Comparison of ENCODE assay signal across 32 cellular contexts in genomic region chr11:2747236-2748015, GRCh38. TPM values are rescaled to one million over a fixed set of nuclear protein-coding genes. Genes with fewer than 3 reads are reported as not detected.
DNase-seq lines count a peak whose midpoint lies in the region; ATAC-seq and TF ChIP-seq lines count a peak whose summit lies in the region.
"Had no signal": no experiment of that assay in that cellular context is flagged by ENCODE, and none has a peak within 500 bp of the region (broad histone marks: within the 10 kb centered on the region; RNA-seq: fewer than 3 reads in every experiment).

No MANE protein-coding gene starts in this region.

- H3K27me3 Mint-ChIP-seq in endodermal cell (ENCODE audit: insufficient read depth) (peaks cover 54% of the 10 kb centered on the region), neural progenitor cell (ENCODE audit: insufficient read depth, low read depth) (peaks cover 11% of the 10 kb centered on the region)
- H3K27me3 Mint-ChIP-seq: activated CD4-positive, alpha-beta T cell treated with anti-CD3 and anti-CD28 coated beads, Interleukin-2, amount 10 ng/mL, durations not matched to agents 7 days and 5 days; activated naive CD4-positive, alpha-beta T cell treated with anti-CD3 and anti-CD28 coated beads, Interleukin-2, amount 50 U/mL, for 24 hours had no signal

- H3K27ac ChIP-seq in mammary epithelial cell (ENCODE audit: insufficient read depth, low read depth, low read length), result no peak overlapping the region
- no peak overlapping the region for H3K27ac ChIP-seq in endodermal cell (ENCODE audit: low read depth, low read length)
- H3K27ac ChIP-seq in neural progenitor cell, result no peak overlapping the region
- no peak overlapping the region for H3K27ac ChIP-seq in upper lobe of right lung
- H3K27ac ChIP-seq: cardiac muscle cell, coronary artery, foreskin keratinocyte, hepatocyte, left lung, pancreas, PC-9 had no signal

- no peaks in the 10 kb centered on the region for H3K79me2 ChIP-seq in mammary epithelial cell (ENCODE audit: insufficient read depth, low read length)
- no peaks in the 10 kb centered on the region for H3K79me2 ChIP-seq in neural progenitor cell (ENCODE audit: low read depth)
- H3K79me2 ChIP-seq: hepatocyte had no signal

- ATAC-seq in upper lobe of right lung (no peak), HG03469 (IDR thresholded peaks at IDR 0.05; ENCODE audit: unreplicated experiment) (no peak)
- ATAC-seq: activated T-cell treated with anti-CD3 and anti-CD28 coated beads, Interleukin-2, amount 50 U/mL, for 72 hours; effector memory CD8-positive, alpha-beta T cell; esophagus mucosa; foreskin keratinocyte; left lung; natural killer cell; pancreas; sciatic nerve had no signal

- H3K4me2 ChIP-seq in mammary epithelial cell (ENCODE audit: insufficient read depth, low read depth, low read length), result no peak overlapping the region
- H3K4me2 ChIP-seq in neural progenitor cell, result no peak overlapping the region
- H3K4me2 ChIP-seq: hepatocyte, PC-9 had no signal

- DNase-seq in T47D (ENCODE audit: low read depth in 1 of 2, low spot score in 1 of 2), result peak; percentile 38 to 43
- DNase-seq in mammary epithelial cell, result no peak
- DNase-seq in endodermal cell, result no peak
- peak; percentile 25 for DNase-seq in neural progenitor cell (ENCODE audit: low spot score)
- DNase-seq in upper lobe of right lung, result peak; percentile 51
- DNase-seq in ureter (ENCODE audit: low spot score), result no peak
- no peak for DNase-seq in EL
- DNase-seq: activated CD4-positive, alpha-beta T cell treated with anti-CD3 and anti-CD28 coated beads, Interleukin-2, amount 10 ng/mL, durations not matched to agents 7 days and 5 days; activated T-cell treated with anti-CD3 and anti-CD28 coated beads, Interleukin-2, amount 50 U/mL, for 72 hours; effector memory CD8-positive, alpha-beta T cell; foreskin keratinocyte; H7; natural killer cell; NCI-H1092; NCI-H1694 treated with DMSO at 0.1 percent for 48 hours; NCI-H2171; NCI-H510A treated with DMSO at 0.1 percent for 48 hours; NK-92 treated with Interleukin-12 subunit alpha and Interleukin-12 subunit beta, amount 100 ng/mL, for 24 hours; PC-9; SHP77; stimulated activated naive CD4-positive, alpha-beta T cell had no signal

- H3K27me3 ChIP-seq in mammary epithelial cell (ENCODE audit: insufficient read depth, low read length) (no peaks in the 10 kb centered on the region), endodermal cell (ENCODE audit: control insufficient read depth, insufficient read depth, low read length, poor library complexity, severe bottlenecking) (peaks cover 3% of the 10 kb centered on the region), neural progenitor cell (peaks cover 19% of the 10 kb centered on the region), upper lobe of right lung (no peaks in the 10 kb centered on the region)
- H3K27me3 ChIP-seq: BE2C, cardiac muscle cell, hepatocyte, left lung, pancreas had no signal

- TF ChIP-seq CTCF in mammary epithelial cell (conservative IDR thresholded peaks at IDR 0.05 in 1 of 2, IDR thresholded peaks at IDR 0.05 in 1 of 2; ENCODE audit: extremely low read depth in 1 of 2, insufficient read depth in 1 of 2, low read depth in 1 of 2, low read length in 2 of 2), result no peak
- no peak for TF ChIP-seq CTCF in endodermal cell (conservative IDR thresholded peaks at IDR 0.05)
- no peak for TF ChIP-seq CTCF in neural progenitor cell (IDR thresholded peaks at IDR 0.05)
- no peak for TF ChIP-seq CTCF in upper lobe of right lung (IDR thresholded peaks at IDR 0.05)

- H4K20me1 ChIP-seq in mammary epithelial cell (ENCODE audit: insufficient read depth, low read length) (no peaks in the 10 kb centered on the region), neural progenitor cell (ENCODE audit: low read depth) (no peaks in the 10 kb centered on the region)

- CTCF ChIA-PET in mammary epithelial cell (lab: Charles Lee; ENCODE audit: low non-redundant PET), result no interaction called here

- H3K9ac ChIP-seq in mammary epithelial cell (ENCODE audit: insufficient read depth, low read length) (no peak overlapping the region), endodermal cell (ENCODE audit: extremely low read depth, low read length, poor library complexity, severe bottlenecking) (no peak overlapping the region), neural progenitor cell (no peak overlapping the region)

- H3K4me3 Mint-ChIP-seq in endodermal cell (no peak overlapping the region), neural progenitor cell (no peak overlapping the region)
- H3K4me3 Mint-ChIP-seq: activated CD4-positive, alpha-beta T cell treated with anti-CD3 and anti-CD28 coated beads, Interleukin-2, amount 10 ng/mL, durations not matched to agents 7 days and 5 days; activated naive CD4-positive, alpha-beta T cell treated with anti-CD3 and anti-CD28 coated beads, Interleukin-2, amount 50 U/mL, for 24 hours; activated T-cell treated with anti-CD3 and anti-CD28 coated beads, Interleukin-2, amount 50 U/mL, for 72 hours; effector memory CD8-positive, alpha-beta T cell; natural killer cell had no signal

- dilution Hi-C loops in mammary epithelial cell (cut with HindIII; ENCODE audit: low sequenced_read_pairs), result no loop called here

- BruUV-seq in mammary epithelial cell (replicated peaks; lab: Mats Ljungman, UMichigan), result no TSS peak

- H3K4me3 ChIP-seq in mammary epithelial cell (replicated peaks in 1 of 3; ENCODE audit: insufficient read depth in 1 of 3, low read depth in 2 of 3, low read length in 3 of 3) (no peak overlapping the region), endodermal cell (ENCODE audit: low read length) (no peak overlapping the region), neural progenitor cell (no peak overlapping the region), upper lobe of right lung (no peak overlapping the region)
- H3K4me3 ChIP-seq: cardiac muscle cell, coronary artery, hepatocyte, left lung, pancreas, PC-9 had no signal

- H3K9me3 ChIP-seq in mammary epithelial cell (replicated peaks; ENCODE audit: insufficient read depth, low read length), result no peaks in the 10 kb centered on the region
- H3K9me3 ChIP-seq in endodermal cell (ENCODE audit: control insufficient read depth, low read length), result no peaks in the 10 kb centered on the region
- H3K9me3 ChIP-seq in neural progenitor cell (ENCODE audit: low read depth), result no peaks in the 10 kb centered on the region
- H3K9me3 ChIP-seq in upper lobe of right lung, result no peaks in the 10 kb centered on the region
- H3K9me3 ChIP-seq: BE2C, left lung, pancreas had no signal

- H3K27ac Mint-ChIP-seq in endodermal cell (peak overlapping the region; percentile 8), neural progenitor cell (no peak overlapping the region)
- H3K27ac Mint-ChIP-seq: activated CD4-positive, alpha-beta T cell treated with anti-CD3 and anti-CD28 coated beads, Interleukin-2, amount 10 ng/mL, durations not matched to agents 7 days and 5 days; activated naive CD4-positive, alpha-beta T cell treated with anti-CD3 and anti-CD28 coated beads, Interleukin-2, amount 50 U/mL, for 24 hours; activated T-cell treated with anti-CD3 and anti-CD28 coated beads, Interleukin-2, amount 50 U/mL, for 72 hours; CD8-positive, alpha-beta memory T cell; effector memory CD8-positive, alpha-beta T cell; natural killer cell had no signal

- in situ Hi-C loops in T47D (cut with HindIII; ENCODE audit: low pct_unique_long_range_greater_than_20kb, low sequenced_read_pairs), result no loop called here
- in situ Hi-C loops in mammary epithelial cell (cut with MboI; ENCODE audit: low sequenced_read_pairs in 2 of 2), result no loop called here

- H3K36me3 Mint-ChIP-seq in endodermal cell (ENCODE audit: low read depth) (no peaks in the 10 kb centered on the region), neural progenitor cell (no peaks in the 10 kb centered on the region)
- H3K36me3 Mint-ChIP-seq: CD8-positive, alpha-beta memory T cell; natural killer cell had no signal

- H3K9me3 Mint-ChIP-seq in endodermal cell, result no peaks in the 10 kb centered on the region
- H3K9me3 Mint-ChIP-seq in neural progenitor cell, result peaks cover 3% of the 10 kb centered on the region
- H3K9me3 Mint-ChIP-seq: activated CD4-positive, alpha-beta T cell treated with anti-CD3 and anti-CD28 coated beads, Interleukin-2, amount 10 ng/mL, durations not matched to agents 7 days and 5 days; activated naive CD4-positive, alpha-beta T cell treated with anti-CD3 and anti-CD28 coated beads, Interleukin-2, amount 50 U/mL, for 24 hours; activated T-cell treated with anti-CD3 and anti-CD28 coated beads, Interleukin-2, amount 50 U/mL, for 72 hours; CD8-positive, alpha-beta memory T cell; effector memory CD8-positive, alpha-beta T cell; natural killer cell had no signal

- H3K4me1 ChIP-seq in mammary epithelial cell (ENCODE audit: insufficient read depth, low read length) (no peaks in the 10 kb centered on the region), endodermal cell (ENCODE audit: control insufficient read depth, insufficient read depth, low read length) (no peaks in the 10 kb centered on the region), neural progenitor cell (peaks cover 17% of the 10 kb centered on the region), upper lobe of right lung (no peaks in the 10 kb centered on the region)
- H3K4me1 ChIP-seq: foreskin keratinocyte, left lung, pancreas had no signal

- no peak overlapping the region for H2AFZ ChIP-seq in mammary epithelial cell (ENCODE audit: low read depth, low read length)
- no peak overlapping the region for H2AFZ ChIP-seq in neural progenitor cell (replicated peaks)
- H2AFZ ChIP-seq: hepatocyte, PC-9 had no signal

- H3K4me1 Mint-ChIP-seq in endodermal cell (peaks cover 10% of the 10 kb centered on the region), neural progenitor cell (peaks cover 21% of the 10 kb centered on the region)
- H3K4me1 Mint-ChIP-seq: activated CD4-positive, alpha-beta T cell treated with anti-CD3 and anti-CD28 coated beads, Interleukin-2, amount 10 ng/mL, durations not matched to agents 7 days and 5 days; activated naive CD4-positive, alpha-beta T cell treated with anti-CD3 and anti-CD28 coated beads, Interleukin-2, amount 50 U/mL, for 24 hours; CD8-positive, alpha-beta memory T cell; natural killer cell had no signal

- 0% methylated on average over 8 of the region's 15 CpGs for WGBS in mammary epithelial cell (ENCODE audit: low coverage, missing lambda C conversion rate)
- WGBS in endodermal cell (ENCODE audit: insufficient coverage in 1 of 2, insufficient read length in 1 of 2), 2 experiments, result 87 to 90% methylated on average over 7 to 15 of the region's 15 CpGs

- peaks cover 7% of the 10 kb centered on the region for H3F3A ChIP-seq in neural progenitor cell (ENCODE audit: low read depth)

- H3K36me3 ChIP-seq in mammary epithelial cell (ENCODE audit: insufficient read depth, low read length), result no peaks in the 10 kb centered on the region
- H3K36me3 ChIP-seq in endodermal cell (ENCODE audit: control insufficient read depth, insufficient read depth, low read length), result no peaks in the 10 kb centered on the region
- H3K36me3 ChIP-seq in neural progenitor cell, result no peaks in the 10 kb centered on the region
- H3K36me3 ChIP-seq in upper lobe of right lung, result no peaks in the 10 kb centered on the region
- H3K36me3 ChIP-seq: BE2C, cardiac muscle cell, left lung, pancreas had no signal

- intact Hi-C loops in mammary epithelial cell (cut with micrococcal nuclease), result no loop called here
- intact Hi-C loops in upper lobe of right lung (cut with DNase I), result no loop called here

RNA-seq across cellular contexts. Expression of gene KCNQ1OT1, which starts 47.6 kb away (rescaled TPM):
- total RNA-seq in mammary epithelial cell (1 to 10 TPM in 1 of 2 donors, under 1 TPM in 1; 0.82 to 1.0 TPM), endodermal cell (1 to 10 TPM; 5.2 to 6.9 TPM), neural progenitor cell (ENCODE audit: low replicate concordance) (2.3 TPM in 2 replicates), upper lobe of right lung (2.0 TPM), ureter (5.0 TPM)
- polyA plus RNA-seq in mammary epithelial cell, result 0.01 TPM
- polyA minus RNA-seq in mammary epithelial cell, result 0.67 TPM
- 0.71 TPM for polyA plus RNA-seq in endodermal cell (2013, experiment 1 of 2)
- 0.99 TPM for polyA plus RNA-seq in endodermal cell (2013, experiment 2 of 2)

Comparison
In these comparisons a context has a peak if more than half of its experiments do, and no peak if none do; other contexts are left out.
1. DNase-seq: peak in T47D (2 of 2), neural progenitor cell (single experiment) and upper lobe of right lung (single experiment); none in mammary epithelial cell (single experiment), endodermal cell (single experiment), ureter (single experiment) and EL (single experiment).